ENCODE assay signal across 19 cellular contexts in the genomic region with DNA sequence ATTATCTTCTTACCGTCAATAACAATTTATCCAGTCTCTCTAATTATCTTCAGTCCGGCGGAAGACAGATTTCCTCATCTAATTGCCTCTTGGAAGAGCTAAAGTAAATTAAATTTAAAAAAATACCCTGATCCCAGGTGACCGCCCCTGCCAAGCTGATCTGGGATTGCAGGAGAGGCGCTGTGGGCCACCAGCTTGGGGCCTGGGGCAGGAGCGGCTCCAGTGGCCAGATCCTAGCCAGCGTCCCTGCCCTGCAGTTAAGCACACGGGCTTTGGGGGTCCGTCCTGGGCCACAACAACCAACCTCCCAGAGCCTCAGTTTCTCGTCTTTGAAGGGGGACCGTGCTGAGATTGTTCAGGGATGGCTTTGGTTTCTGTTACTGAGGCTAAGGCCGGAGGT.
"Had no signal": no experiment of that assay in that cellular context is flagged by ENCODE, and none has a peak within 500 bp of the region (broad histone marks: within the 10 kb centered on the region; RNA-seq: fewer than 3 reads in every experiment).

No MANE protein-coding gene starts in this region.

- H3K4me1 ChIP-seq: foreskin keratinocyte, testis had no signal

- H3K9me3 ChIP-seq: left lung, mucosa of descending colon, sigmoid colon, testis, upper lobe of left lung had no signal

- H3K4me3 ChIP-seq: dorsolateral prefrontal cortex, left lung, mucosa of descending colon, sigmoid colon, testis, upper lobe of left lung had no signal

- ATAC-seq: activated CD4-positive, CD25-positive, alpha-beta regulatory T cell treated with anti-CD3 and anti-CD28 coated beads, Interleukin-2, amount 50 U/mL, for 24 hours; activated T-cell treated with anti-CD3 and anti-CD28 coated beads, Interleukin-2, amount 50 U/mL, for 72 hours; foreskin keratinocyte; left lung had no signal

- H3K36me3 ChIP-seq: left lung, sigmoid colon, upper lobe of left lung had no signal

- H3K27me3 ChIP-seq: dorsolateral prefrontal cortex, testis, upper lobe of left lung had no signal

- H3K27ac ChIP-seq: dorsolateral prefrontal cortex, foreskin keratinocyte, left lung, sigmoid colon, testis, upper lobe of left lung had no signal

- DNase-seq: activated CD4-positive, alpha-beta T cell treated with anti-CD3 and anti-CD28 coated beads, Interleukin-2, amount 50 U/mL, for 1 hour; activated CD8-positive, alpha-beta memory T cell treated with anti-CD3 and anti-CD28 coated beads for 24 hours; activated CD8-positive, alpha-beta memory T cell treated with anti-CD3 and anti-CD28 coated beads, Interleukin-2, amount 50 U/mL, for 48 hours; activated gamma-delta T cell; activated T-cell treated with anti-CD3 and anti-CD28 coated beads, Interleukin-2, amount 50 U/mL, for 72 hours; caudate nucleus; foreskin keratinocyte; islet precursor cell; naive B cell; sigmoid colon; stimulated activated CD4-positive, alpha-beta T cell treated with anti-CD3 and anti-CD28 coated beads, Interleukin-4, amount 100 ng/mL, for 4 hours; T-helper 1 cell; T1000; testis; upper lobe of left lung had no signal
